ENCODE assay signal across 9 cellular contexts in genomic region chr20:20003088-20003954, GRCh38. TPM values are rescaled to one million over a fixed set of nuclear protein-coding genes. Genes with fewer than 3 reads are reported as not detected.
DNase-seq lines count a peak whose midpoint lies in the region; ATAC-seq, FAIRE-seq and TF ChIP-seq lines count a peak whose summit lies in the region.
"Had no signal": no experiment of that assay in that cellular context is flagged by ENCODE, and none has a peak within 500 bp of the region (broad histone marks: within the 10 kb centered on the region; RNA-seq: fewer than 3 reads in every experiment).

No MANE protein-coding gene starts in this region.

- peak overlapping the region in 1 of 4 donors; percentile 16 for H3K4me3 ChIP-seq in pancreas

- 45 to 55% methylated on average over 23 of the region's 23 CpGs for WGBS in pancreas, 2 donors

- intact Hi-C loops in pancreas (cut with DNase I) = loop anchor here in 1 of 3 donors (10.0 kb wide), 1 partner anchor 319 kb away; no protein-coding TSS in a partner anchor

- no peak for FAIRE-seq in pancreas (lab: Jason Lieb, UNC)
- FAIRE-seq: colon had no signal

- H3K27ac ChIP-seq in pancreas = peak overlapping the region in 3 of 4 donors; percentile 17 to 57 (median 55)

- H3K9me3 ChIP-seq in pancreas = no peaks in the 10 kb centered on the region

- no peak for TF ChIP-seq CTCF in GM13976 (IDR thresholded peaks at IDR 0.05; ENCODE audit: borderline replicate concordance, control extremely low read depth, extremely low read depth, insufficient read depth, missing control alignments)
- TF ChIP-seq CTCF in pancreas (IDR thresholded peaks at IDR 0.05) = no peak

- peak; percentile 49 for DNase-seq in GM13976 (ENCODE audit: low spot score)
- DNase-seq in fibroblast of gingiva (ENCODE audit: low read depth) = peak; percentile 45
- peak in 2 of 6 donors; percentile 54 to 65 for DNase-seq in pancreas
- no peak for DNase-seq in cortex of kidney (lab: John Stamatoyannopoulos, UW)
- DNase-seq in NCI-H146 (lab: John Stamatoyannopoulos, UW) = no peak
- no peak for DNase-seq in DMS114 treated with DMSO at 0.1 percent for 48 hours (lab: John Stamatoyannopoulos, UW; ENCODE audit: unreplicated experiment)

- ATAC-seq in pancreas = peak; percentile 54 to 68 (median 55)
- no peak for ATAC-seq in GM21381 (IDR thresholded peaks at IDR 0.05; ENCODE audit: unreplicated experiment)

- peaks cover 0 to 13% (median 7%) of the 10 kb centered on the region in 3 donors for H3K36me3 ChIP-seq in pancreas

- H3K27me3 ChIP-seq in pancreas = no peaks in the 10 kb centered on the region

- in situ Hi-C loops in GM13976 (cut with MboI; ENCODE audit: low sequenced_read_pairs, unreplicated experiment) = no loop called here

- H3K4me1 ChIP-seq in pancreas = peaks cover 18 to 47% (median 29%) of the 10 kb centered on the region in 3 donors

TF ChIP-seq in PFSK-1, 5 proteins besides CTCF, POLR2A, EP300 and RAD21:
- TF ChIP-seq REST (IDR thresholded peaks at IDR 0.05; ENCODE audit: insufficient read depth in 1 of 2, low read depth in 2 of 2, low read length in 2 of 2) (no peak), POLR2AphosphoS5 (IDR thresholded peaks at IDR 0.05; ENCODE audit: low read depth, low read length) (peak; percentile 26), FOXP2 (optimal IDR thresholded peaks at IDR 0.05; ENCODE audit: borderline replicate concordance, extremely low read depth, extremely low read length, insufficient read depth) (no peak)

RNA-seq across cellular contexts. Expression of gene NAA20, which starts 13.8 kb away (rescaled TPM):
- polyA plus RNA-seq in PFSK-1 (2012; ENCODE audit: insufficient read length, low read depth) = 81.7 TPM
- total RNA-seq in pancreas = 10 to 100 TPM; 28.0 to 46.9 (median 34.5) TPM
- polyA plus RNA-seq in pancreas = 100 to 1,000 TPM in 1 of 2 donors, 10 to 100 TPM in 1; 89.6 to 124 TPM

RNA-seq across cellular contexts. Expression of gene CRNKL1, which starts 48.9 kb away (rescaled TPM):
- 7.9 TPM for polyA plus RNA-seq in PFSK-1 (2012; ENCODE audit: insufficient read length, low read depth)
- 10 to 100 TPM in 1 of 6 donors, 1 to 10 TPM in 5; 4.4 to 15.5 (median 6.8) TPM for total RNA-seq in pancreas
- 10 to 100 TPM in 1 of 2 donors, 1 to 10 TPM in 1; 9.7 to 13.2 TPM for polyA plus RNA-seq in pancreas

RNA-seq across cellular contexts. Expression of gene CFAP61, which starts 49.0 kb away (rescaled TPM):
- not detected for polyA plus RNA-seq in PFSK-1 (2012; ENCODE audit: insufficient read length, low read depth)
- total RNA-seq in pancreas = under 1 TPM; 0.19 to 0.53 (median 0.33) TPM
- polyA plus RNA-seq in pancreas = under 1 TPM; 0.15 to 0.38 TPM

Comparison
In these comparisons a context has a peak if more than half of its experiments do, and no peak if none do; other contexts are left out.
1. DNase-seq: peak in GM13976 (single experiment) and fibroblast of gingiva (single experiment); none in cortex of kidney (single experiment), NCI-H146 (single experiment) and DMS114 treated with DMSO at 0.1 percent for 48 hours (single experiment).